In genomic region chr1:61076728-61077675, GRCh38 we compare ENCODE assay signal across 1 cellular context.
TF ChIP-seq lines count a peak whose summit lies in the region.

No MANE protein-coding gene starts in this region.

TF ChIP-seq in GM12878, 131 proteins besides CTCF, POLR2A, EP300 and RAD21 (continued from another document):
- peak; percentile 54; the same call in 1 of the 2 replicates for TF ChIP-seq MLLT1 (IDR thresholded peaks at IDR 0.05)
- TF ChIP-seq IRF5 (IDR thresholded peaks at IDR 0.05; ENCODE audit: borderline replicate concordance), result no peak; the same call in 1 of the 2 replicates
- no peak for TF ChIP-seq KLF5 (IDR thresholded peaks at IDR 0.05; ENCODE audit: partially characterized antibody)
- peak; percentile 55 for TF ChIP-seq FOXK2 (IDR thresholded peaks at IDR 0.05)
- no peak for TF ChIP-seq PRDM15 (CRISPR knock-in tag; IDR thresholded peaks at IDR 0.05)
- no peak for TF ChIP-seq RBBP5 (conservative IDR thresholded peaks at IDR 0.05)
- TF ChIP-seq GATAD2B (conservative IDR thresholded peaks at IDR 0.05; ENCODE audit: low read depth), result 0 out of 2 replicates have a peak, but pooled peaks have one; percentile 28
- TF ChIP-seq POU2F2 (IDR thresholded peaks at IDR 0.05; ENCODE audit: borderline replicate concordance, low read depth, low read length), result peak; percentile 96; the same call in 2 of the 3 replicates
- TF ChIP-seq, protein P1, sequence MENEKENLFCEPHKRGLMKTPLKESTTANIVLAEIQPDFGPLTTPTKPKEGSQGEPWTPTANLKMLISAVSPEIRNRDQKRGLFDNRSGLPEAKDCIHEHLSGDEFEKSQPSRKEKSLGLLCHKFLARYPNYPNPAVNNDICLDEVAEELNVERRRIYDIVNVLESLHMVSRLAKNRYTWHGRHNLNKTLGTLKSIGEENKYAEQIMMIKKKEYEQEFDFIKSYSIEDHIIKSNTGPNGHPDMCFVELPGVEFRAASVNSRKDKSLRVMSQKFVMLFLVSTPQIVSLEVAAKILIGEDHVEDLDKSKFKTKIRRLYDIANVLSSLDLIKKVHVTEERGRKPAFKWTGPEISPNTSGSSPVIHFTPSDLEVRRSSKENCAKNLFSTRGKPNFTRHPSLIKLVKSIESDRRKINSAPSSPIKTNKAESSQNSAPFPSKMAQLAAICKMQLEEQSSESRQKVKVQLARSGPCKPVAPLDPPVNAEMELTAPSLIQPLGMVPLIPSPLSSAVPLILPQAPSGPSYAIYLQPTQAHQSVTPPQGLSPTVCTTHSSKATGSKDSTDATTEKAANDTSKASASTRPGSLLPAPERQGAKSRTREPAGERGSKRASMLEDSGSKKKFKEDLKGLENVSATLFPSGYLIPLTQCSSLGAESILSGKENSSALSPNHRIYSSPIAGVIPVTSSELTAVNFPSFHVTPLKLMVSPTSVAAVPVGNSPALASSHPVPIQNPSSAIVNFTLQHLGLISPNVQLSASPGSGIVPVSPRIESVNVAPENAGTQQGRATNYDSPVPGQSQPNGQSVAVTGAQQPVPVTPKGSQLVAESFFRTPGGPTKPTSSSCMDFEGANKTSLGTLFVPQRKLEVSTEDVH (IDR thresholded peaks at IDR 0.05; ENCODE audit: low read depth, partially characterized antibody), result no peak
- TF ChIP-seq TARDBP (IDR thresholded peaks at IDR 0.05; ENCODE audit: borderline replicate concordance), result no peak
- TF ChIP-seq MAX (IDR thresholded peaks at IDR 0.05; ENCODE audit: low read depth, low read length), result no peak
- TF ChIP-seq NBN (IDR thresholded peaks at IDR 0.05), result 0 out of 2 replicates have a peak, but pooled peaks have one; percentile 28
- peak; percentile 83 for TF ChIP-seq CHD2 (IDR thresholded peaks at IDR 0.05; ENCODE audit: borderline replicate concordance, low read depth, low read length)
- TF ChIP-seq CBFB (IDR thresholded peaks at IDR 0.05; ENCODE audit: low read depth), result no peak
- TF ChIP-seq ZBED1 (IDR thresholded peaks at IDR 0.05; ENCODE audit: borderline replicate concordance), result no peak
- TF ChIP-seq SIX5 (IDR thresholded peaks at IDR 0.05; ENCODE audit: low read depth, low read length, severe bottlenecking), result no peak
- TF ChIP-seq BCL11A (IDR thresholded peaks at IDR 0.05; ENCODE audit: low read depth, low read length), result peak; percentile 12; the same call in 1 of the 2 replicates
- 0 out of 2 replicates have a peak, but pooled peaks have one; percentile 23 for TF ChIP-seq NRF1 (conservative IDR thresholded peaks at IDR 0.05; ENCODE audit: low read depth, low read length)
- peak; percentile 62; the same call in 1 of the 2 replicates for TF ChIP-seq MTA2 (IDR thresholded peaks at IDR 0.05; ENCODE audit: low read depth)
- 0 out of 2 replicates have a peak, but pooled peaks have one; percentile 46 for TF ChIP-seq DPF2 (IDR thresholded peaks at IDR 0.05)
- TF ChIP-seq BHLHE40 (IDR thresholded peaks at IDR 0.05; ENCODE audit: borderline replicate concordance in 1 of 2, low read depth in 2 of 2, low read length in 1 of 2), result peak; percentile 69 to 70; a peak in 2 of 4 replicates
- TF ChIP-seq IKZF2 (IDR thresholded peaks at IDR 0.05), result 0 out of 4 replicates have a peak, but pooled peaks of 1 of the 2 experiments have one; percentile 11
- peak; percentile 3; the same call in 1 of the 2 replicates for TF ChIP-seq RUNX3 (IDR thresholded peaks at IDR 0.05; ENCODE audit: low read length)
